Comparison of ENCODE assay signal across 25 cellular contexts in the genomic region with DNA sequence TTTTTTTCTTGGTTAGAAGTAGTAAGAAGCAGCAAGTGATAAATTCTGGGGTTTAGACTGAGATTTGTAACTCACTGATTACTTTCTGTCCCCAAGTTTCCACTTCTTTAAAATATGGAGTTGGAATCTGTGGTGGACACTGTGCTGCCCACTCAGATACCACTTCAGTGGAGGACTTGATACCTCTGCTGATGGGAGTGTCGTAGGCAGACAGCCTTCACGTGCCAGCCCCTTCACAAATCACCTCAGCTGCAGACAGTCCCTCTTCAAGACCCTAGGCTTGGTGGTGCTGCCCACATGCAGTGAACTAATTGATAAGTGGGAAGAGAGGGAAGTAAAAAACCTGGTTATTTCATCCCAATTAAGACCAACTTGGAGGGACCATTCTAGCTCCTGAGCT.
"Had no signal": no experiment of that assay in that cellular context is flagged by ENCODE, and none has a peak within 500 bp of the region (broad histone marks: within the 10 kb centered on the region; RNA-seq: fewer than 3 reads in every experiment).

No MANE protein-coding gene starts in this region.

- ATAC-seq: activated CD8-positive, alpha-beta T cell treated with anti-CD3 and anti-CD28 coated beads, Interleukin-2, amount 10 ng/mL, durations not matched to agents 7 days and 5 days; activated naive CD4-positive, alpha-beta T cell treated with anti-CD3 and anti-CD28 coated beads, Interleukin-2, amount 50 U/mL, for 72 hours; activated naive CD8-positive, alpha-beta T cell treated with anti-CD3 and anti-CD28 coated beads, Interleukin-2, amount 50 U/mL, for 24 hours; K562; T-helper 17 cell; WTC11 had no signal

- H3K27me3 Mint-ChIP-seq: activated naive CD8-positive, alpha-beta T cell treated with anti-CD3 and anti-CD28 coated beads, Interleukin-2, amount 50 U/mL, for 24 hours; activated T-cell treated with anti-CD3 and anti-CD28 coated beads, Interleukin-2, amount 50 U/mL, for 24 hours; brain; T-helper 17 cell had no signal

- H3K9me3 ChIP-seq: Peyer's patch had no signal

- H3K27ac Mint-ChIP-seq: activated CD8-positive, alpha-beta T cell treated with anti-CD3 and anti-CD28 coated beads, Interleukin-2, amount 10 ng/mL, durations not matched to agents 7 days and 5 days; activated naive CD8-positive, alpha-beta T cell treated with anti-CD3 and anti-CD28 coated beads, Interleukin-2, amount 50 U/mL, for 24 hours; activated T-cell treated with anti-CD3 and anti-CD28 coated beads, Interleukin-2, amount 50 U/mL, for 24 hours; T-helper 17 cell; WTC11 had no signal

- DNase-seq: activated CD4-positive, alpha-beta T cell treated with anti-CD3 and anti-CD28 coated beads for 48 hours; activated CD4-positive, alpha-beta T cell treated with anti-CD3 and anti-CD28 coated beads, Interleukin-2, amount 50 U/mL, for 4 hours; activated CD4-positive, CD25-positive, alpha-beta regulatory T cell treated with anti-CD3 and anti-CD28 coated beads, Interleukin-2, amount 50 U/mL, for 72 hours; activated CD8-positive, alpha-beta T cell treated with anti-CD3 and anti-CD28 coated beads, Interleukin-2, amount 10 ng/mL, durations not matched to agents 7 days and 5 days; activated effector memory CD4-positive, alpha-beta T cell treated with anti-CD3 and anti-CD28 coated beads, Interleukin-2, amount 50 U/mL, for 16 hours; activated naive CD4-positive, alpha-beta T cell treated with Interleukin-2 at 50 U/mL for 16 hours; activated naive CD8-positive, alpha-beta T cell treated with anti-CD3 and anti-CD28 coated beads, Interleukin-2, amount 50 U/mL, for 24 hours; activated T-cell treated with anti-CD3 and anti-CD28 coated beads, Interleukin-2, amount 50 U/mL, for 24 hours; amygdala; Kasumi-1; NCI-H1048; NCI-H146; NCI-H187 treated with DMSO at 0.1 percent for 48 hours; NCI-H2081 treated with DMSO at 0.1 percent for 48 hours; NCI-H446; NCI-H524; Peyer's patch; SIG-M5; T-helper 17 cell; T-helper 9 cell had no signal

- H3K27me3 ChIP-seq: Peyer's patch had no signal

- H3K9me3 Mint-ChIP-seq: activated naive CD4-positive, alpha-beta T cell treated with anti-CD3 and anti-CD28 coated beads, Interleukin-2, amount 50 U/mL, for 72 hours; activated naive CD8-positive, alpha-beta T cell treated with anti-CD3 and anti-CD28 coated beads, Interleukin-2, amount 50 U/mL, for 24 hours; activated T-cell treated with anti-CD3 and anti-CD28 coated beads, Interleukin-2, amount 50 U/mL, for 24 hours; WTC11 had no signal

- H3K4me3 Mint-ChIP-seq: activated CD8-positive, alpha-beta T cell treated with anti-CD3 and anti-CD28 coated beads, Interleukin-2, amount 10 ng/mL, durations not matched to agents 7 days and 5 days; activated naive CD8-positive, alpha-beta T cell treated with anti-CD3 and anti-CD28 coated beads, Interleukin-2, amount 50 U/mL, for 24 hours; activated T-cell treated with anti-CD3 and anti-CD28 coated beads, Interleukin-2, amount 50 U/mL, for 24 hours; brain; T-helper 17 cell; WTC11 had no signal

- H3K4me3 ChIP-seq: K562, Peyer's patch had no signal

- H3K27ac ChIP-seq: Peyer's patch, RWPE1 had no signal

- H3K4me1 Mint-ChIP-seq: activated naive CD8-positive, alpha-beta T cell treated with anti-CD3 and anti-CD28 coated beads, Interleukin-2, amount 50 U/mL, for 24 hours had no signal

- H3K36me3 Mint-ChIP-seq: activated naive CD4-positive, alpha-beta T cell treated with anti-CD3 and anti-CD28 coated beads, Interleukin-2, amount 50 U/mL, for 72 hours; WTC11 had no signal

- H3K4me1 ChIP-seq: Peyer's patch had no signal
